1 cellular context compared by ENCODE assay signal in the genomic region with DNA sequence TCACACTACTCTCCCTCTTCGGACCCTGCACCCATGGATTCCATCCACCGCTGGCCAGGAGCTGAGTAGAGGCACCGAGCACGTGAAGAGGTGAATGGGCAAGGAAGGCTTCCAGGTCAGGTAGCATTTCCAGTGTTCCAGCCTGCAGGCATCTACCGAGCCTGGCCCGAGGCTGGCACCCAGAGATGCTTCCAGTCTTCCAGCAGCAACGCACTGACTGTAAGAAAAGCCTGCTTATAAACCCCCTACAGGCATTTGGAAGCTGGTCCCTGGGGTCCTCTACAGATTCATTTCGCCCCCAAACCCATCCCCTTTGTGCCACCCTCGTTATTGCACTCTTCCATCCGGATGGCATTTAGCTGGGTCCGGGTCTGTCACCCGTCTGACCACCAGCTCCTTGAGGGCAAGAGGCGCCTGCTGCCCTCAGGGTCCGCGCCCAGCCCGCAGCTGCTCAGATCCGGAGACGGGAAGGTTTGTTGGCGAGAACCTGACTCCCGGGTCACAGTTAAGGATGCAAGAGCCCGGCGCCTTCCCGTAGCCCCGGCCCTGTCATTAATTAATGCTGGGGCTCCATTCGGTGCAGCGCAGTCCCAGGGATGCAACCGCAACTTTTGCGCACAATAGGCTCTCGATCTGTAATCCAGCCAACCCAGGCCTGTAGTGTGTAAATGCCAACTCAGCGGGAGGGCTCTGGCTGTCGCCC.
TF ChIP-seq lines count a peak whose summit lies in the region.

No MANE protein-coding gene starts in this region.

TF ChIP-seq in K562, 482 proteins besides CTCF, POLR2A, EP300 and RAD21 (continued from another document):
- TF ChIP-seq KDM2B (CRISPR knock-in tag; IDR thresholded peaks at IDR 0.05) (0 out of 2 replicates have a peak, but pooled peaks have one; percentile 53), RUNX1 (IDR thresholded peaks at IDR 0.05; ENCODE audit: low read depth) (no peak), HDAC2 (IDR thresholded peaks at IDR 0.05) (peak; percentile 58; the same call in 1 of the 2 replicates)
